Comparison of ENCODE assay signal across 2 cellular contexts in the genomic region with DNA sequence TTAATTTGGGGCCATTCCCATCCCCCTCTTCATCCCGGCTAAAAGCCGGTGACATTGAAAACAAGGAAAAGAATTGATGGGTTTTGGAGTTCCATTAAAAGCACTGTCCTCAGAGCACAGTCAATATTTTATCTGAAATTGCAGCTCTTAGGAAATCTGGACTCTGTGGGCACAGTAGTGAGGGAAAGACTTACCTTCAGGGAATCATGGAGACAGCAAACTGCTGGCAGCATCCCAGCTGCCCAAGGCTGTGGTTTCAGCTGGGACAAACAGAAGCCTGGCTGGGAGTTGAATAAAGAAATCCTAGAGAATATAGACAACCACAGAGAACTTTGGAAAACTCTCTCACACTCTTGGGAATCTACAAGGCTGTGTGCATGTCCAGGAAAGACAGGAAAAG.
TF ChIP-seq lines count a peak whose summit lies in the region.

No MANE protein-coding gene starts in this region.

TF ChIP-seq in liver, 16 proteins besides CTCF, POLR2A, EP300 and RAD21 (continued from another document):
- TF ChIP-seq, protein P1, sequence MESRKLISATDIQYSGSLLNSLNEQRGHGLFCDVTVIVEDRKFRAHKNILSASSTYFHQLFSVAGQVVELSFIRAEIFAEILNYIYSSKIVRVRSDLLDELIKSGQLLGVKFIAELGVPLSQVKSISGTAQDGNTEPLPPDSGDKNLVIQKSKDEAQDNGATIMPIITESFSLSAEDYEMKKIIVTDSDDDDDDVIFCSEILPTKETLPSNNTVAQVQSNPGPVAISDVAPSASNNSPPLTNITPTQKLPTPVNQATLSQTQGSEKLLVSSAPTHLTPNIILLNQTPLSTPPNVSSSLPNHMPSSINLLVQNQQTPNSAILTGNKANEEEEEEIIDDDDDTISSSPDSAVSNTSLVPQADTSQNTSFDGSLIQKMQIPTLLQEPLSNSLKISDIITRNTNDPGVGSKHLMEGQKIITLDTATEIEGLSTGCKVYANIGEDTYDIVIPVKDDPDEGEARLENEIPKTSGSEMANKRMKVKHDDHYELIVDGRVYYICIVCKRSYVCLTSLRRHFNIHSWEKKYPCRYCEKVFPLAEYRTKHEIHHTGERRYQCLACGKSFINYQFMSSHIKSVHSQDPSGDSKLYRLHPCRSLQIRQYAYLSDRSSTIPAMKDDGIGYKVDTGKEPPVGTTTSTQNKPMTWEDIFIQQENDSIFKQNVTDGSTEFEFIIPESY (IDR thresholded peaks at IDR 0.05): no peak
- TF ChIP-seq, protein P2, sequence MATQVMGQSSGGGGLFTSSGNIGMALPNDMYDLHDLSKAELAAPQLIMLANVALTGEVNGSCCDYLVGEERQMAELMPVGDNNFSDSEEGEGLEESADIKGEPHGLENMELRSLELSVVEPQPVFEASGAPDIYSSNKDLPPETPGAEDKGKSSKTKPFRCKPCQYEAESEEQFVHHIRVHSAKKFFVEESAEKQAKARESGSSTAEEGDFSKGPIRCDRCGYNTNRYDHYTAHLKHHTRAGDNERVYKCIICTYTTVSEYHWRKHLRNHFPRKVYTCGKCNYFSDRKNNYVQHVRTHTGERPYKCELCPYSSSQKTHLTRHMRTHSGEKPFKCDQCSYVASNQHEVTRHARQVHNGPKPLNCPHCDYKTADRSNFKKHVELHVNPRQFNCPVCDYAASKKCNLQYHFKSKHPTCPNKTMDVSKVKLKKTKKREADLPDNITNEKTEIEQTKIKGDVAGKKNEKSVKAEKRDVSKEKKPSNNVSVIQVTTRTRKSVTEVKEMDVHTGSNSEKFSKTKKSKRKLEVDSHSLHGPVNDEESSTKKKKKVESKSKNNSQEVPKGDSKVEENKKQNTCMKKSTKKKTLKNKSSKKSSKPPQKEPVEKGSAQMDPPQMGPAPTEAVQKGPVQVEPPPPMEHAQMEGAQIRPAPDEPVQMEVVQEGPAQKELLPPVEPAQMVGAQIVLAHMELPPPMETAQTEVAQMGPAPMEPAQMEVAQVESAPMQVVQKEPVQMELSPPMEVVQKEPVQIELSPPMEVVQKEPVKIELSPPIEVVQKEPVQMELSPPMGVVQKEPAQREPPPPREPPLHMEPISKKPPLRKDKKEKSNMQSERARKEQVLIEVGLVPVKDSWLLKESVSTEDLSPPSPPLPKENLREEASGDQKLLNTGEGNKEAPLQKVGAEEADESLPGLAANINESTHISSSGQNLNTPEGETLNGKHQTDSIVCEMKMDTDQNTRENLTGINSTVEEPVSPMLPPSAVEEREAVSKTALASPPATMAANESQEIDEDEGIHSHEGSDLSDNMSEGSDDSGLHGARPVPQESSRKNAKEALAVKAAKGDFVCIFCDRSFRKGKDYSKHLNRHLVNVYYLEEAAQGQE (IDR thresholded peaks at IDR 0.05): no peak
- TF ChIP-seq RXRA (IDR thresholded peaks at IDR 0.05) (peak in 1 of 2 donors; percentile 44), HNF4A (conservative IDR thresholded peaks at IDR 0.05) (peak; percentile 64 to 76), NR2F2 (IDR thresholded peaks at IDR 0.05) (no peak), TAF1 (conservative IDR thresholded peaks at IDR 0.05) (no peak)
- TF ChIP-seq, protein P3, sequence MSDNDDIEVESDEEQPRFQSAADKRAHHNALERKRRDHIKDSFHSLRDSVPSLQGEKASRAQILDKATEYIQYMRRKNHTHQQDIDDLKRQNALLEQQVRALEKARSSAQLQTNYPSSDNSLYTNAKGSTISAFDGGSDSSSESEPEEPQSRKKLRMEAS (IDR thresholded peaks at IDR 0.05): peak; percentile 18

TF ChIP-seq in HepG2, 621 proteins besides CTCF, POLR2A, EP300 and RAD21 (continued from another document):
- TF ChIP-seq, protein P4, sequence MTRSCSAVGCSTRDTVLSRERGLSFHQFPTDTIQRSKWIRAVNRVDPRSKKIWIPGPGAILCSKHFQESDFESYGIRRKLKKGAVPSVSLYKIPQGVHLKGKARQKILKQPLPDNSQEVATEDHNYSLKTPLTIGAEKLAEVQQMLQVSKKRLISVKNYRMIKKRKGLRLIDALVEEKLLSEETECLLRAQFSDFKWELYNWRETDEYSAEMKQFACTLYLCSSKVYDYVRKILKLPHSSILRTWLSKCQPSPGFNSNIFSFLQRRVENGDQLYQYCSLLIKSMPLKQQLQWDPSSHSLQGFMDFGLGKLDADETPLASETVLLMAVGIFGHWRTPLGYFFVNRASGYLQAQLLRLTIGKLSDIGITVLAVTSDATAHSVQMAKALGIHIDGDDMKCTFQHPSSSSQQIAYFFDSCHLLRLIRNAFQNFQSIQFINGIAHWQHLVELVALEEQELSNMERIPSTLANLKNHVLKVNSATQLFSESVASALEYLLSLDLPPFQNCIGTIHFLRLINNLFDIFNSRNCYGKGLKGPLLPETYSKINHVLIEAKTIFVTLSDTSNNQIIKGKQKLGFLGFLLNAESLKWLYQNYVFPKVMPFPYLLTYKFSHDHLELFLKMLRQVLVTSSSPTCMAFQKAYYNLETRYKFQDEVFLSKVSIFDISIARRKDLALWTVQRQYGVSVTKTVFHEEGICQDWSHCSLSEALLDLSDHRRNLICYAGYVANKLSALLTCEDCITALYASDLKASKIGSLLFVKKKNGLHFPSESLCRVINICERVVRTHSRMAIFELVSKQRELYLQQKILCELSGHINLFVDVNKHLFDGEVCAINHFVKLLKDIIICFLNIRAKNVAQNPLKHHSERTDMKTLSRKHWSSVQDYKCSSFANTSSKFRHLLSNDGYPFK (CRISPR knock-in tag; IDR thresholded peaks at IDR 0.05; ENCODE audit: borderline replicate concordance): no peak
- TF ChIP-seq ZNF230 (CRISPR knock-in tag; IDR thresholded peaks at IDR 0.05): no peak
- no peak for TF ChIP-seq PTBP1 (IDR thresholded peaks at IDR 0.05; ENCODE audit: low read depth, low read length, poor library complexity, severe bottlenecking)
- TF ChIP-seq SALL1 (CRISPR knock-in tag; IDR thresholded peaks at IDR 0.05): no peak
- no peak for TF ChIP-seq NFIB (CRISPR knock-in tag; IDR thresholded peaks at IDR 0.05; ENCODE audit: borderline replicate concordance)
- no peak for TF ChIP-seq PITX1 (CRISPR knock-in tag; IDR thresholded peaks at IDR 0.05)
- TF ChIP-seq ZKSCAN5 (CRISPR knock-in tag; IDR thresholded peaks at IDR 0.05): no peak
- TF ChIP-seq, protein P5, sequence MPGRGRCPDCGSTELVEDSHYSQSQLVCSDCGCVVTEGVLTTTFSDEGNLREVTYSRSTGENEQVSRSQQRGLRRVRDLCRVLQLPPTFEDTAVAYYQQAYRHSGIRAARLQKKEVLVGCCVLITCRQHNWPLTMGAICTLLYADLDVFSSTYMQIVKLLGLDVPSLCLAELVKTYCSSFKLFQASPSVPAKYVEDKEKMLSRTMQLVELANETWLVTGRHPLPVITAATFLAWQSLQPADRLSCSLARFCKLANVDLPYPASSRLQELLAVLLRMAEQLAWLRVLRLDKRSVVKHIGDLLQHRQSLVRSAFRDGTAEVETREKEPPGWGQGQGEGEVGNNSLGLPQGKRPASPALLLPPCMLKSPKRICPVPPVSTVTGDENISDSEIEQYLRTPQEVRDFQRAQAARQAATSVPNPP (CRISPR knock-in tag; IDR thresholded peaks at IDR 0.05): no peak
- no peak for TF ChIP-seq ZNF547 (CRISPR knock-in tag; IDR thresholded peaks at IDR 0.05)
- TF ChIP-seq ZKSCAN1 (IDR thresholded peaks at IDR 0.05; ENCODE audit: low read length): no peak
- TF ChIP-seq TCF7 (IDR thresholded peaks at IDR 0.05; ENCODE audit: low read depth): no peak
